1 cellular context compared by ENCODE assay signal in genomic region chr17:76447931-76448652, GRCh38.
TF ChIP-seq lines count a peak whose summit lies in the region.

No MANE protein-coding gene starts in this region.

TF ChIP-seq in SK-N-SH treated with all-trans-retinoic acid at 6 μM for 48 hours, 23 proteins besides CTCF, POLR2A, EP300 and RAD21 (continued from another document):
- no peak for TF ChIP-seq PATZ1 (CRISPR knock-in tag; IDR thresholded peaks at IDR 0.05; ENCODE audit: borderline replicate concordance)
- no peak for TF ChIP-seq ISL1 (CRISPR knock-in tag; IDR thresholded peaks at IDR 0.05)
- TF ChIP-seq, protein P1, sequence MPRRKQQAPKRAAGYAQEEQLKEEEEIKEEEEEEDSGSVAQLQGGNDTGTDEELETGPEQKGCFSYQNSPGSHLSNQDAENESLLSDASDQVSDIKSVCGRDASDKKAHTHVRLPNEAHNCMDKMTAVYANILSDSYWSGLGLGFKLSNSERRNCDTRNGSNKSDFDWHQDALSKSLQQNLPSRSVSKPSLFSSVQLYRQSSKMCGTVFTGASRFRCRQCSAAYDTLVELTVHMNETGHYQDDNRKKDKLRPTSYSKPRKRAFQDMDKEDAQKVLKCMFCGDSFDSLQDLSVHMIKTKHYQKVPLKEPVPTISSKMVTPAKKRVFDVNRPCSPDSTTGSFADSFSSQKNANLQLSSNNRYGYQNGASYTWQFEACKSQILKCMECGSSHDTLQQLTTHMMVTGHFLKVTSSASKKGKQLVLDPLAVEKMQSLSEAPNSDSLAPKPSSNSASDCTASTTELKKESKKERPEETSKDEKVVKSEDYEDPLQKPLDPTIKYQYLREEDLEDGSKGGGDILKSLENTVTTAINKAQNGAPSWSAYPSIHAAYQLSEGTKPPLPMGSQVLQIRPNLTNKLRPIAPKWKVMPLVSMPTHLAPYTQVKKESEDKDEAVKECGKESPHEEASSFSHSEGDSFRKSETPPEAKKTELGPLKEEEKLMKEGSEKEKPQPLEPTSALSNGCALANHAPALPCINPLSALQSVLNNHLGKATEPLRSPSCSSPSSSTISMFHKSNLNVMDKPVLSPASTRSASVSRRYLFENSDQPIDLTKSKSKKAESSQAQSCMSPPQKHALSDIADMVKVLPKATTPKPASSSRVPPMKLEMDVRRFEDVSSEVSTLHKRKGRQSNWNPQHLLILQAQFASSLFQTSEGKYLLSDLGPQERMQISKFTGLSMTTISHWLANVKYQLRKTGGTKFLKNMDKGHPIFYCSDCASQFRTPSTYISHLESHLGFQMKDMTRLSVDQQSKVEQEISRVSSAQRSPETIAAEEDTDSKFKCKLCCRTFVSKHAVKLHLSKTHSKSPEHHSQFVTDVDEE (CRISPR knock-in tag; IDR thresholded peaks at IDR 0.05), result no peak
